9 cellular contexts compared by ENCODE assay signal in genomic region chr7:6728893-6729491, GRCh38. TPM values are rescaled to one million over a fixed set of nuclear protein-coding genes. Genes with fewer than 3 reads are reported as not detected.
DNase-seq lines count a peak whose midpoint lies in the region; ATAC-seq, FAIRE-seq and TF ChIP-seq lines count a peak whose summit lies in the region.
"Not testable (repeated sequence)": the region's sequence is repeated elsewhere in the genome, so short reads cannot be mapped to it uniquely, and the experiment has no call there.
"Had no signal": no experiment of that assay in that cellular context is flagged by ENCODE, and none has a peak within 500 bp of the region (broad histone marks: within the 10 kb centered on the region; RNA-seq: fewer than 3 reads in every experiment).

No MANE protein-coding gene starts in this region.

- H3K9ac ChIP-seq in muscle layer of colon (ENCODE audit: low read length) = peak overlapping the region; percentile 65
- peak overlapping the region; percentile 99 for H3K9ac ChIP-seq in skeletal muscle satellite cell (ENCODE audit: low read depth, low read length)

- peaks cover 48% of the 10 kb centered on the region for H3K36me3 Mint-ChIP-seq in activated T-helper 2 cell treated with anti-CD3 and anti-CD28 coated beads, Interferon-gamma antibody, Interleukin-2, Interleukin-4, amounts not matched to agents 10 μg/mL and 5 μg/mL and 100 μg/mL, durations not matched to agents 14 hours and 24 hours and 36 hours (ENCODE audit: low read depth)

- 88% methylated on average over 29 of the region's 29 CpGs for WGBS in A549 (ENCODE audit: missing lambda C conversion rate)

- H3K4me3 Mint-ChIP-seq in activated T-helper 2 cell treated with anti-CD3 and anti-CD28 coated beads, Interferon-gamma antibody, Interleukin-2, Interleukin-4, amounts not matched to agents 10 μg/mL and 5 μg/mL and 100 μg/mL, durations not matched to agents 14 hours and 24 hours and 36 hours (ENCODE audit: low read depth) = peak overlapping the region; percentile 94

- not testable (repeated sequence) for ATAC-seq in A549

- POLR2A ChIA-PET in A549 (lab: Yijun Ruan, JAX) = not testable (repeated sequence)
- POLR2A ChIA-PET in RWPE1 (lab: Yijun Ruan, JAX; ENCODE audit: low non-redundant PET) = interaction anchor here (0.5 kb wide), 1 partner anchor 281 kb away, joined by 3 read pairs; the partner anchor contains the start of gene DAGLB

- not testable (repeated sequence) for H3K27me3 ChIP-seq in H7 (ENCODE audit: control insufficient read depth, insufficient read depth, low read length); right atrium auricular region; muscle layer of colon (ENCODE audit: control insufficient read depth in 1 of 2, insufficient read depth in 2 of 2, low read length in 2 of 2); skeletal muscle satellite cell (ENCODE audit: control insufficient read depth, insufficient read depth, low read length)

- not testable (repeated sequence) for FAIRE-seq in A549 (lab: Jason Lieb, UNC)

- TF ChIP-seq RAD21 in A549 (conservative IDR thresholded peaks at IDR 0.05 in 1 of 2, IDR thresholded peaks at IDR 0.05 in 1 of 2) = not testable (repeated sequence)

- peak overlapping the region; percentile 88 for H3K27ac Mint-ChIP-seq in activated T-helper 2 cell treated with anti-CD3 and anti-CD28 coated beads, Interferon-gamma antibody, Interleukin-2, Interleukin-4, amounts not matched to agents 10 μg/mL and 5 μg/mL and 100 μg/mL, durations not matched to agents 14 hours and 24 hours and 36 hours

- DNase-seq in A549 (ENCODE audit: low read depth in 1 of 2, low spot score in 1 of 2); H7; RWPE1 (ENCODE audit: low spot score); activated T-helper 2 cell treated with anti-CD3 and anti-CD28 coated beads, Interferon-gamma antibody, Interleukin-2, Interleukin-4, amounts not matched to agents 10 μg/mL and 5 μg/mL and 100 μg/mL, durations not matched to agents 14 hours and 24 hours and 36 hours (ENCODE audit: low spot score); coronary artery (ENCODE audit: low spot score); right atrium auricular region (ENCODE audit: low spot score): not testable (repeated sequence)

- H3K36me3 ChIP-seq in H7 (replicated peaks; ENCODE audit: control insufficient read depth, insufficient read depth, low read length); muscle layer of colon (ENCODE audit: insufficient read depth, low read length); skeletal muscle satellite cell (ENCODE audit: insufficient read depth, low read length): not testable (repeated sequence)
- peaks cover 19% of the 10 kb centered on the region for H3K36me3 ChIP-seq in right atrium auricular region

- H3K4me1 ChIP-seq in A549; muscle layer of colon (ENCODE audit: insufficient read depth, low read length); skeletal muscle satellite cell (ENCODE audit: control insufficient read depth, insufficient read depth, low read length): not testable (repeated sequence)
- H3K4me1 ChIP-seq in right atrium auricular region = peaks cover 0 to 12% of the 10 kb centered on the region in 2 donors

- H3K27me3 Mint-ChIP-seq in activated T-helper 2 cell treated with anti-CD3 and anti-CD28 coated beads, Interferon-gamma antibody, Interleukin-2, Interleukin-4, amounts not matched to agents 10 μg/mL and 5 μg/mL and 100 μg/mL, durations not matched to agents 14 hours and 24 hours and 36 hours (ENCODE audit: low read depth) = not testable (repeated sequence)

- peaks cover 16% of the 10 kb centered on the region for H3K9me3 ChIP-seq in A549
- H3K9me3 ChIP-seq in right atrium auricular region; muscle layer of colon (ENCODE audit: low read length); skeletal muscle satellite cell (replicated peaks; ENCODE audit: low read length): not testable (repeated sequence)

- not testable (repeated sequence) for TF ChIP-seq CTCF in A549 (IDR thresholded peaks at IDR 0.05); RWPE1 (conservative IDR thresholded peaks at IDR 0.05; ENCODE audit: low read depth); coronary artery (IDR thresholded peaks at IDR 0.05); right atrium auricular region (IDR thresholded peaks at IDR 0.05)

- H3K4me3 ChIP-seq in A549 (peak overlapping the region; percentile 68), H7 (ENCODE audit: insufficient read depth, low read depth, low read length) (peak overlapping the region; percentile 91; the same call in 1 of the 2 replicates), coronary artery (peak overlapping the region; percentile 90), right atrium auricular region (peak overlapping the region; percentile 60 to 97), muscle layer of colon (ENCODE audit: low read depth in 1 of 2, low read length in 2 of 2) (peak overlapping the region; percentile 73 to 97), skeletal muscle satellite cell (ENCODE audit: low read length) (peak overlapping the region; percentile 99)

- peaks cover 12% of the 10 kb centered on the region for H3K9me3 Mint-ChIP-seq in activated T-helper 2 cell treated with anti-CD3 and anti-CD28 coated beads, Interferon-gamma antibody, Interleukin-2, Interleukin-4, amounts not matched to agents 10 μg/mL and 5 μg/mL and 100 μg/mL, durations not matched to agents 14 hours and 24 hours and 36 hours

- not testable (repeated sequence) for TF ChIP-seq EP300 in A549 (IDR thresholded peaks at IDR 0.05)

- H3K4me2 ChIP-seq in A549 = peak overlapping the region; percentile 84
- peak overlapping the region; percentile 94 for H3K4me2 ChIP-seq in skeletal muscle satellite cell (ENCODE audit: low read length)

- not testable (repeated sequence) for TF ChIP-seq POLR2A in A549 (IDR thresholded peaks at IDR 0.05; ENCODE audit: low read length)

- intact Hi-C loops in activated T-helper 2 cell treated with anti-CD3 and anti-CD28 coated beads, Interferon-gamma antibody, Interleukin-2, Interleukin-4, amounts not matched to agents 10 μg/mL and 5 μg/mL and 100 μg/mL, durations not matched to agents 14 hours and 24 hours and 36 hours (cut with micrococcal nuclease) = loop anchor here (1.0 kb wide), 1 partner anchor 22 kb away; no protein-coding TSS in a partner anchor

- CTCF ChIA-PET in A549 (lab: Yijun Ruan, JAX) = not testable (repeated sequence)
- CTCF ChIA-PET in RWPE1 (lab: Yijun Ruan, JAX) = interaction anchor here (0.5 to 0.6 kb wide), 2 partner anchors 8 to 60 kb away, joined by 3 to 4 read pairs; no protein-coding TSS in a partner anchor

- H3K27ac ChIP-seq in A549 (peak overlapping the region; percentile 81 to 97), RWPE1 (peak overlapping the region; percentile 82), coronary artery (peak overlapping the region; percentile 84 to 86), right atrium auricular region (peak overlapping the region; percentile 89 to 91), muscle layer of colon (ENCODE audit: low read depth, low read length) (peak overlapping the region; percentile 86)

- H3K4me1 Mint-ChIP-seq in activated T-helper 2 cell treated with anti-CD3 and anti-CD28 coated beads, Interferon-gamma antibody, Interleukin-2, Interleukin-4, amounts not matched to agents 10 μg/mL and 5 μg/mL and 100 μg/mL, durations not matched to agents 14 hours and 24 hours and 36 hours (ENCODE audit: low read depth) = peaks cover 16% of the 10 kb centered on the region

RNA-seq across cellular contexts. Expression of gene ZNF12, which starts 22.2 kb away (rescaled TPM):
- polyA plus RNA-seq in A549 (2011; rRNA removed) (22.7 and 23.9 TPM in 2 replicates), A549 (2017; fragmentation: RNase III; extraction: RNeasy Plus Mini Kit Qiagen cat#74134 plus additional on column Dnase treatment) (8.8 TPM in 3 replicates)
- polyA plus RNA-seq in A549 (2012; cell fraction: cytosol; rRNA removed) = 3.5 and 5.2 TPM in 2 replicates
- polyA plus RNA-seq in A549 (2012; cell fraction: nucleus; rRNA removed) = 4.6 and 8.3 TPM in 2 replicates
- 11.8 and 13.7 TPM in 2 replicates for polyA minus RNA-seq in A549 (2011; rRNA and poly(A)+ RNA removed)
- total RNA-seq in H7 (2014; rRNA removed; shearing (Covaris generic)) = 13.8 and 16.7 TPM in 2 replicates
- 21.9 and 22.8 TPM in 2 replicates for total RNA-seq in activated T-helper 2 cell treated with anti-CD3 and anti-CD28 coated beads, Interferon-gamma antibody, Interleukin-2, Interleukin-4, amounts not matched to agents 10 μg/mL and 5 μg/mL and 100 μg/mL, durations not matched to agents 14 hours and 24 hours and 36 hours
- total RNA-seq in right atrium auricular region = 10 to 100 TPM; 13.9 to 14.2 TPM
- total RNA-seq in skeletal muscle satellite cell (2012; rRNA removed) = 11.7 and 13.3 TPM in 2 replicates

RNA-seq across cellular contexts. Expression of gene RSPH10B2, which starts 24.9 kb away (rescaled TPM):
- 0.11 TPM in 1 of 2 replicates, not detected in the other for polyA plus RNA-seq in A549 (2011; rRNA removed)
- polyA plus RNA-seq in A549 (2012; cell fraction: cytosol; rRNA removed) = 0.05 TPM in 1 of 2 replicates, not detected in the other
- 0.24 and 0.37 TPM in 2 replicates for polyA plus RNA-seq in A549 (2012; cell fraction: nucleus; rRNA removed)
- polyA plus RNA-seq in A549 (2017; fragmentation: RNase III; extraction: RNeasy Plus Mini Kit Qiagen cat#74134 plus additional on column Dnase treatment) = 0.08 to 0.16 TPM (median 0.12 TPM) in 3 replicates
- not detected in 2 replicates for polyA minus RNA-seq in A549 (2011; rRNA and poly(A)+ RNA removed)
- 0.31 and 0.37 TPM in 2 replicates for total RNA-seq in H7 (2014; rRNA removed; shearing (Covaris generic))
- 0.23 TPM in 1 of 2 replicates, not detected in the other for total RNA-seq in activated T-helper 2 cell treated with anti-CD3 and anti-CD28 coated beads, Interferon-gamma antibody, Interleukin-2, Interleukin-4, amounts not matched to agents 10 μg/mL and 5 μg/mL and 100 μg/mL, durations not matched to agents 14 hours and 24 hours and 36 hours
- total RNA-seq in right atrium auricular region = under 1 TPM in 1 of 2 donors, not detected in 1; 0.19 TPM
- total RNA-seq in skeletal muscle satellite cell (2012; rRNA removed) = under 0.01 TPM in 1 of 2 replicates, not detected in the other
- total RNA-seq: A172 had no signal
